In the genomic region with DNA sequence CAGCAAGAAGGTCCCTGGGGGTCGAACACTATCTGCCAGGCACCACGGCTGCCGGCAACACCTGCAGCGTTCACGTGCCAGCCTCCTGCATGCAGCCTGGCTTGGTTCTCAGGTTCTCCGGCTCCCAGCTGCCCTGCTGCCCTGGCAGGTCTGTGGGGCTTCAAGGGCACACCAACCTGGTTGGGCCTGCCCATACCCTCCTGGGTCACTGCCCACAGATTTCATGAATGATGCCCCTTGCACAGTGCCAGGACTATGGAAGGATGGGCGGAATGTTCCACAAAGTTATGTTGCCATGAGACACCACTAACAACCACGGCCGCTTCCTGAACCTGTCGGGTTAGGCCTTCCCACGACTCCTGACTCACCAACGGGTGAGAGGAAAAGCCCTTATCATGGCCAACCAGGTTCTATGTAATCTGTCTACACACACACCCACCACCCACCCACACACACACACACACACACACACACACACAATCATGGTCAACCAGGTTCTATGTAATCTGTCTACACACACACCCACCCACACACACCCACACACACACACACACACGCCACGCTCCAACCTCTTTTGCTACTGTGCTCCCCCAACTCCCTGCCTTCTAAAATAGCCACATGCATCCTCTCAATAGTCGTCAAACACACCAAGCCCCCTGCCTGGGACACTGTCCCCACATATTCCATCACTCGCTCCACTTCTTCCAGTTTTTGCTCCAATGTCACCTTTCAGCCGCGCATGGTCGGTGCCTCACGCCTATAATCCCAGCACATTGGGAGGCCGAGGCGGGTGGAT, we compare ENCODE assay signal across 7 cellular contexts. TPM values are rescaled to one million over a fixed set of nuclear protein-coding genes. Genes with fewer than 3 reads are reported as not detected.
DNase-seq lines count a peak whose midpoint lies in the region; ATAC-seq and TF ChIP-seq lines count a peak whose summit lies in the region.

No MANE protein-coding gene starts in this region.

- no peak overlapping the region for H3K4me3 Mint-ChIP-seq in activated CD4-positive, alpha-beta T cell treated with anti-CD3 and anti-CD28 coated beads, Interleukin-2, amount 10 ng/mL, durations not matched to agents 24 days and 14 days

- peak in 7 of 8 donors; percentile 6 to 69 (median 31) for ATAC-seq in heart right ventricle
- ATAC-seq in GM19328 (IDR thresholded peaks at IDR 0.05; ENCODE audit: unreplicated experiment) = no peak
- no peak for ATAC-seq in GM21619 (IDR thresholded peaks at IDR 0.05; ENCODE audit: unreplicated experiment)

- peak overlapping the region; percentile 69 for H3K27ac Mint-ChIP-seq in activated CD4-positive, alpha-beta T cell treated with anti-CD3 and anti-CD28 coated beads, Interleukin-2, amount 10 ng/mL, durations not matched to agents 24 days and 14 days

- no peak for TF ChIP-seq CTCF in heart right ventricle (IDR thresholded peaks at IDR 0.05)

- intact Hi-C loops in activated CD4-positive, alpha-beta T cell treated with anti-CD3 and anti-CD28 coated beads, Interleukin-2, amount 10 ng/mL, durations not matched to agents 24 days and 14 days (cut with micrococcal nuclease) = no loop called here
- intact Hi-C loops in heart right ventricle (cut with DNase I) = loop anchor here in 4 of 10 donors (2.0 to 5.0 kb wide), 2 partner anchors 30 to 32 kb away; a partner anchor contains a TSS

- no peak overlapping the region for H3K4me3 ChIP-seq in heart right ventricle

- peaks cover 85 to 100% (median 98%) of the 10 kb centered on the region in 9 donors for H3K4me1 ChIP-seq in heart right ventricle

- H3K27me3 Mint-ChIP-seq in activated CD4-positive, alpha-beta T cell treated with anti-CD3 and anti-CD28 coated beads, Interleukin-2, amount 10 ng/mL, durations not matched to agents 24 days and 14 days = no peaks in the 10 kb centered on the region

- WGBS in heart right ventricle, 2 donors = 54 to 55% methylated on average over 22 of the region's 22 CpGs

- H3K27ac ChIP-seq in heart right ventricle = peak overlapping the region; percentile 76 to 99 (median 92)

- no peaks in the 10 kb centered on the region for H3K9me3 Mint-ChIP-seq in activated CD4-positive, alpha-beta T cell treated with anti-CD3 and anti-CD28 coated beads, Interleukin-2, amount 10 ng/mL, durations not matched to agents 24 days and 14 days

- no peaks in the 10 kb centered on the region for H3K27me3 ChIP-seq in heart right ventricle

- no peaks in the 10 kb centered on the region for H3K9me3 ChIP-seq in heart right ventricle

- no peaks in the 10 kb centered on the region for H3K36me3 Mint-ChIP-seq in activated CD4-positive, alpha-beta T cell treated with anti-CD3 and anti-CD28 coated beads, Interleukin-2, amount 10 ng/mL, durations not matched to agents 24 days and 14 days (ENCODE audit: low read depth)

- H3K4me1 Mint-ChIP-seq in activated CD4-positive, alpha-beta T cell treated with anti-CD3 and anti-CD28 coated beads, Interleukin-2, amount 10 ng/mL, durations not matched to agents 24 days and 14 days = peaks cover 15% of the 10 kb centered on the region

- peak; percentile 19 for DNase-seq in KG1 (lab: John Stamatoyannopoulos, UW)
- peak; percentile 60 for DNase-seq in activated CD4-positive, alpha-beta T cell treated with anti-CD3 and anti-CD28 coated beads, Interleukin-2, amount 10 ng/mL, durations not matched to agents 24 days and 14 days
- peak; percentile 59 to 72 for DNase-seq in heart right ventricle
- DNase-seq in stimulated activated CD4-positive, alpha-beta T cell treated with anti-CD3 and anti-CD28 coated beads, Interleukin-4, amount 100 ng/mL, for 24 hours = peak; percentile 8
- DNase-seq in GM19240 (ENCODE audit: insufficient read length, low spot score) = no peak

- peaks cover 0 to 34% (median 0%) of the 10 kb centered on the region in 9 donors for H3K36me3 ChIP-seq in heart right ventricle

RNA-seq across cellular contexts. Expression of a gene that starts 32.2 kb away (rescaled TPM):
- 6.2 and 6.3 TPM in 2 replicates for total RNA-seq in activated CD4-positive, alpha-beta T cell treated with anti-CD3 and anti-CD28 coated beads, Interleukin-2, amount 10 ng/mL, durations not matched to agents 24 days and 14 days
- total RNA-seq in heart right ventricle = 100 to 1,000 TPM; 249 to 508 (median 320) TPM
- polyA plus RNA-seq in heart right ventricle = 100 to 1,000 TPM; 221 to 276 TPM

Comparison
In these comparisons a context has a peak if more than half of its experiments do, and no peak if none do; other contexts are left out.
1. ATAC-seq: peak in heart right ventricle (7 of 8); none in GM19328 (single experiment) and GM21619 (single experiment).
2. RNA of a gene that starts 32.2 kb away (total RNA-seq): 249 to 508 TPM in heart right ventricle; 6.2 to 6.3 TPM in activated CD4-positive, alpha-beta T cell treated with anti-CD3 and anti-CD28 coated beads, Interleukin-2, amount 10 ng/mL, durations not matched to agents 24 days and 14 days; every median in the first group is over 10 times any median in the second.